ENCODE assay signal across 36 cellular contexts in genomic region chr7:143435266-143435665, GRCh38. TPM values are rescaled to one million over a fixed set of nuclear protein-coding genes. Genes with fewer than 3 reads are reported as not detected.
DNase-seq lines count a peak whose midpoint lies in the region; ATAC-seq and TF ChIP-seq lines count a peak whose summit lies in the region.
"Had no signal": no experiment of that assay in that cellular context is flagged by ENCODE, and none has a peak within 500 bp of the region (broad histone marks: within the 10 kb centered on the region; RNA-seq: fewer than 3 reads in every experiment).

No MANE protein-coding gene starts in this region.

- H3K36me3 ChIP-seq in parathyroid adenoma (ENCODE audit: control insufficient read depth, insufficient read depth, low read length) (no peaks in the 10 kb centered on the region), PC-9 (ENCODE audit: low read depth) (no peaks in the 10 kb centered on the region), heart right ventricle (no peaks in the 10 kb centered on the region)
- H3K36me3 ChIP-seq: SJCRH30 had no signal

- H3K9me3 ChIP-seq in parathyroid adenoma (ENCODE audit: control insufficient read depth, low read length), result no peaks in the 10 kb centered on the region
- H3K9me3 ChIP-seq in PC-9 (ENCODE audit: insufficient read depth, low read depth), result no peaks in the 10 kb centered on the region
- H3K9me3 ChIP-seq in heart right ventricle, result no peaks in the 10 kb centered on the region
- H3K9me3 ChIP-seq: SJCRH30, testis had no signal

- POLR2A ChIA-PET in RWPE1 (lab: Yijun Ruan, JAX; ENCODE audit: low non-redundant PET), result no interaction called here
- POLR2A ChIA-PET in PC-9 (lab: Charles Lee; ENCODE audit: unreplicated experiment), result no interaction called here

- no peak for TF ChIP-seq CTCF in RWPE1 (conservative IDR thresholded peaks at IDR 0.05; ENCODE audit: low read depth)
- TF ChIP-seq CTCF in epithelial cell of esophagus (IDR thresholded peaks at IDR 0.05; ENCODE audit: insufficient read depth, low read depth, low read length, missing control alignments), result no peak
- TF ChIP-seq CTCF in parathyroid adenoma (IDR thresholded peaks at IDR 0.05), result no peak
- no peak for TF ChIP-seq CTCF in PC-9 (conservative IDR thresholded peaks at IDR 0.05)
- no peak for TF ChIP-seq CTCF in heart right ventricle (IDR thresholded peaks at IDR 0.05)

- H4K20me1 ChIP-seq in PC-9 (ENCODE audit: insufficient read depth), result no peaks in the 10 kb centered on the region

- no peak overlapping the region for H3K4me2 ChIP-seq in parathyroid adenoma (ENCODE audit: low read length)
- H3K4me2 ChIP-seq in PC-9, result no peak overlapping the region

- peak; percentile 6 for DNase-seq in DMS79 (lab: John Stamatoyannopoulos, UW)
- no peak for DNase-seq in RWPE1 (ENCODE audit: low spot score)
- peak; percentile 79 for DNase-seq in epithelial cell of esophagus (ENCODE audit: low read depth)
- no peak for DNase-seq in NCI-H524 treated with DMSO at 0.1 percent for 48 hours (lab: John Stamatoyannopoulos, UW)
- DNase-seq in midbrain (lab: John Stamatoyannopoulos, UW), result no peak
- no peak for DNase-seq in PC-9
- no peak for DNase-seq in heart right ventricle
- DNase-seq: activated B cell treated with CpG ODN at 0.5 μM for 24 hours; activated CD4-positive, alpha-beta T cell treated with anti-CD3 and anti-CD28 coated beads, Interleukin-2, amount 10 ng/mL, durations not matched to agents 7 days and 5 days; activated effector memory CD4-positive, alpha-beta T cell treated with Interleukin-2 at 50 U/mL for 16 hours; activated naive CD8-positive, alpha-beta T cell treated with anti-CD3 and anti-CD28 coated beads, Interleukin-2, amount 10 ng/mL, durations not matched to agents 7 days and 5 days; caudate nucleus; effector CD8-positive, alpha-beta T cell; H7; Karpas-422; NCI-H1436; NCI-H2081; NCI-H526 treated with DMSO at 0.1 percent for 48 hours; stimulated activated naive CD4-positive, alpha-beta T cell treated with Interleukin-2 at 50 U/mL for 16 hours; testis had no signal

- intact Hi-C loops in PC-9 (cut with micrococcal nuclease; ENCODE audit: unreplicated experiment), result no loop called here
- intact Hi-C loops in heart right ventricle (cut with DNase I), result no loop called here

- no peaks in the 10 kb centered on the region for H3K27me3 ChIP-seq in parathyroid adenoma (ENCODE audit: control insufficient read depth, insufficient read depth, low read length)
- no peaks in the 10 kb centered on the region for H3K27me3 ChIP-seq in PC-9 (ENCODE audit: insufficient read depth, low read depth)
- H3K27me3 ChIP-seq in heart right ventricle, result peaks cover 0 to 5% (median 0%) of the 10 kb centered on the region in 7 donors
- H3K27me3 ChIP-seq: SJCRH30, testis had no signal

- H3F3A ChIP-seq in PC-9 (ENCODE audit: insufficient read depth, low read depth), result 0 out of 2 replicates have a peak, but pooled peaks cover 4% of the 10 kb centered on the region

- H3K9me2 ChIP-seq in PC-9 (ENCODE audit: insufficient read depth), result no peaks in the 10 kb centered on the region

- no peak overlapping the region for H3K9ac ChIP-seq in parathyroid adenoma

- H3K79me2 ChIP-seq in parathyroid adenoma (no peaks in the 10 kb centered on the region), PC-9 (ENCODE audit: low read depth) (no peaks in the 10 kb centered on the region)

- H3K4me3 ChIP-seq in epithelial cell of esophagus (ENCODE audit: low read length), result no peak overlapping the region
- H3K4me3 ChIP-seq in parathyroid adenoma (ENCODE audit: low read depth, low read length), result no peak overlapping the region
- H3K4me3 ChIP-seq in PC-9, result no peak overlapping the region
- H3K4me3 ChIP-seq in heart right ventricle, result no peak overlapping the region
- H3K4me3 ChIP-seq: coronary artery, SJCRH30, testis had no signal

- no peak for ATAC-seq in heart right ventricle
- ATAC-seq: natural killer cell treated with Interleukin-12 subunit alpha and Interleukin-12 subunit beta and Interleukin-15 and Interleukin-18, amount 100 ng/mL, for 72 hours had no signal

- peak overlapping the region; percentile 87 for H3K27ac ChIP-seq in RWPE1
- peak overlapping the region; percentile 8 for H3K27ac ChIP-seq in parathyroid adenoma
- H3K27ac ChIP-seq in PC-9, result no peak overlapping the region
- H3K27ac ChIP-seq in heart right ventricle, result no peak overlapping the region
- H3K27ac ChIP-seq: coronary artery, HL-60, SJCRH30, testis had no signal

- no TSS peak for BruUV-seq in PC-9 (replicated peaks; lab: Mats Ljungman, UMichigan)

- CTCF ChIA-PET in RWPE1 (lab: Yijun Ruan, JAX), result no interaction called here
- CTCF ChIA-PET in PC-9 (lab: Charles Lee), result no interaction called here

- WGBS in heart right ventricle, 2 donors, result 89 to 91% methylated on average over 2 of the region's 2 CpGs

- H3K4me1 ChIP-seq in parathyroid adenoma, result peaks cover 23% of the 10 kb centered on the region
- peaks cover 4% of the 10 kb centered on the region; the same call in 1 of the 2 replicates for H3K4me1 ChIP-seq in PC-9 (replicated peaks; ENCODE audit: insufficient read depth)
- peaks cover 0 to 5% (median 0%) of the 10 kb centered on the region in 9 donors for H3K4me1 ChIP-seq in heart right ventricle
- H3K4me1 ChIP-seq: SJCRH30, testis had no signal

- H2AFZ ChIP-seq in parathyroid adenoma (no peak overlapping the region), PC-9 (no peak overlapping the region)

RNA-seq across cellular contexts. Expression of gene TAS2R60, which starts 8.0 kb away (rescaled TPM):
- total RNA-seq in PC-9 (2021) (not detected in 2 replicates), heart right ventricle (not detected)
- polyA plus RNA-seq in heart right ventricle, result not detected
- total RNA-seq: activated B cell treated with CpG ODN at 0.5 μM for 24 hours; activated CD4-positive, alpha-beta T cell treated with anti-CD3 and anti-CD28 coated beads, Interleukin-2, amount 10 ng/mL, durations not matched to agents 7 days and 5 days; activated CD8-positive, alpha-beta memory T cell treated with anti-CD3 and anti-CD28 coated beads for 36 hours; astrocyte; epithelial cell of proximal tubule; frontal cortex; G401; H7; kidney epithelial cell; lower leg skin; natural killer cell treated with Interleukin-12 subunit alpha and Interleukin-12 subunit beta and Interleukin-15 and Interleukin-18, amount 100 ng/mL, for 72 hours; omental fat pad; renal cortical epithelial cell; SJCRH30; testis had no signal
- polyA plus RNA-seq: small intestine had no signal

RNA-seq across cellular contexts. Expression of gene EPHA1, which starts 26.6 kb away (rescaled TPM):
- total RNA-seq in PC-9 (2021) (35.5 and 39.3 TPM in 2 replicates), heart right ventricle (under 1 TPM in 1 of 10 donors, not detected in 9; 0.39 TPM)
- polyA plus RNA-seq in heart right ventricle, result under 1 TPM; 0.12 to 0.73 TPM
- total RNA-seq: activated B cell treated with CpG ODN at 0.5 μM for 24 hours, G401 had no signal

RNA-seq across cellular contexts. Expression of gene TAS2R41, which starts 42.4 kb away (rescaled TPM):
- total RNA-seq in PC-9 (2021), result not detected in 2 replicates
- under 1 TPM in 1 of 10 donors, not detected in 9; 0.40 TPM for total RNA-seq in heart right ventricle
- polyA plus RNA-seq in heart right ventricle, result not detected
- total RNA-seq: activated B cell treated with CpG ODN at 0.5 μM for 24 hours; activated CD8-positive, alpha-beta memory T cell treated with anti-CD3 and anti-CD28 coated beads for 36 hours; activated naive CD8-positive, alpha-beta T cell treated with anti-CD3 and anti-CD28 coated beads, Interleukin-2, amount 10 ng/mL, durations not matched to agents 7 days and 5 days; astrocyte; epithelial cell of proximal tubule; frontal cortex; G401; kidney epithelial cell; natural killer cell treated with Interleukin-12 subunit alpha and Interleukin-12 subunit beta and Interleukin-15 and Interleukin-18, amount 100 ng/mL, for 72 hours; omental fat pad; renal cortical epithelial cell; SJCRH30; ureter had no signal
- polyA plus RNA-seq: small intestine had no signal

RNA-seq across cellular contexts. Expression of gene ZYX, which starts 54.1 kb away (rescaled TPM):
- total RNA-seq in PC-9 (2021) (145 and 167 TPM in 2 replicates), heart right ventricle (100 to 1,000 TPM in 2 of 10 donors, 10 to 100 TPM in 8; 48.5 to 148 (median 74.6) TPM)
- polyA plus RNA-seq in heart right ventricle, result 100 to 1,000 TPM in 1 of 2 donors, 10 to 100 TPM in 1; 58.9 to 152 TPM

Comparison
In these comparisons a context has a peak if more than half of its experiments do, and no peak if none do; other contexts are left out.
1. DNase-seq: peak in DMS79 (single experiment) and epithelial cell of esophagus (single experiment); none in RWPE1 (single experiment), NCI-H524 treated with DMSO at 0.1 percent for 48 hours (single experiment), midbrain (single experiment), PC-9 (0 of 2) and heart right ventricle (0 of 2).
2. H3K27ac ChIP-seq: peak in RWPE1 (single experiment) and parathyroid adenoma (single experiment); none in PC-9 (single experiment) and heart right ventricle (0 of 10).
3. RNA of gene EPHA1, which starts 26.6 kb away (total RNA-seq): 35.5 to 39.3 TPM in PC-9; 0.39 TPM in heart right ventricle; every median in the first group is over 10 times any median in the second.